ENCODE assay signal across 21 cellular contexts in the genomic region with DNA sequence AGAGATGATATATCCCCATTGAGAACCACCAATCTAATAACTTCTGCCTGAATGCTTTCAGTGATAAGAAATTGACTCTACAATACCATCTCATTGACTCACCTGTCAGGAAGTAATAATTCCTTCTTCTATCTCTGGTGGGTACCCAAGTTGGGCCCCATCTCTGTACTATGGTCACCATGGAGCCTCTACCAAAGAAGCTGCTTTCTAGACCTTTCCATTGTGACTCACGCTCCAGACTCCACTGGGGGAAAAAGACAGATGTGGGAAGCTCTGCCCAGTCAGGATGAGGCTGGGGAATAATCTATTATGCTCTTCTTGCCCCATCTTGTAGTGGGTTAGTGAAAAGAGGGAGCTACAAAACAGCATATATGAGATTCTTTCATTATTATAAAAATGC.
"Had no signal": no experiment of that assay in that cellular context is flagged by ENCODE, and none has a peak within 500 bp of the region (broad histone marks: within the 10 kb centered on the region; RNA-seq: fewer than 3 reads in every experiment).

No MANE protein-coding gene starts in this region.

- DNase-seq: effector memory CD4-positive, alpha-beta T cell; foreskin melanocyte; heart left ventricle; hippocampal formation; kidney glomerular epithelial cell; mammary epithelial cell; mucosa of descending colon; natural killer cell; nucleus accumbens; ovary; sigmoid colon; stimulated activated CD4-positive, alpha-beta T cell treated with anti-CD3 and anti-CD28 coated beads, Interleukin-2, amount 100 ng/mL, for 24 hours; stimulated activated CD4-positive, alpha-beta T cell treated with anti-CD3 and anti-CD28 coated beads, Interleukin-4, amount 100 ng/mL, for 4 hours; stimulated activated naive B cell treated with anti-CD40 and anti-IgM and Interleukin-4, amounts not matched to agents 10 μg/mL and 1 μg/mL and 100 μg/mL, for 72 hours; stimulated activated naive CD8-positive, alpha-beta T cell treated with anti-CD3 and anti-CD28 coated beads, Interleukin-15, amount 100 ng/mL, for 72 hours; testis had no signal

- H3K27ac Mint-ChIP-seq: natural killer cell; neural progenitor cell; stimulated activated naive B cell treated with anti-CD40 and anti-IgM and Interleukin-4, amounts not matched to agents 10 μg/mL and 1 μg/mL and 100 μg/mL, for 72 hours; stimulated activated naive CD8-positive, alpha-beta T cell treated with anti-CD3 and anti-CD28 coated beads, Interleukin-15, amount 100 ng/mL, for 72 hours had no signal

- H3K9me3 Mint-ChIP-seq: natural killer cell; neural progenitor cell; stimulated activated naive CD8-positive, alpha-beta T cell treated with anti-CD3 and anti-CD28 coated beads, Interleukin-15, amount 100 ng/mL, for 72 hours had no signal

- H3K4me3 Mint-ChIP-seq: natural killer cell; neural progenitor cell; stimulated activated naive B cell treated with anti-CD40 and anti-IgM and Interleukin-4, amounts not matched to agents 10 μg/mL and 1 μg/mL and 100 μg/mL, for 72 hours; stimulated activated naive CD8-positive, alpha-beta T cell treated with anti-CD3 and anti-CD28 coated beads, Interleukin-15, amount 100 ng/mL, for 72 hours had no signal

- ATAC-seq: esophagus mucosa; heart left ventricle; mucosa of descending colon; natural killer cell; stimulated activated naive B cell treated with anti-CD40 and anti-IgM and Interleukin-4, amounts not matched to agents 10 μg/mL and 1 μg/mL and 100 μg/mL, for 72 hours; stimulated activated naive CD8-positive, alpha-beta T cell treated with anti-CD3 and anti-CD28 coated beads, Interleukin-15, amount 100 ng/mL, for 72 hours had no signal

- H3K4me3 ChIP-seq: heart left ventricle, mucosa of descending colon, neural progenitor cell, ovary, right atrium auricular region, sigmoid colon, skin epidermis, testis, tibial nerve had no signal

- H3K36me3 Mint-ChIP-seq: natural killer cell; neural progenitor cell; stimulated activated naive B cell treated with anti-CD40 and anti-IgM and Interleukin-4, amounts not matched to agents 10 μg/mL and 1 μg/mL and 100 μg/mL, for 72 hours had no signal

- H3K4me1 Mint-ChIP-seq: natural killer cell; neural progenitor cell; stimulated activated naive B cell treated with anti-CD40 and anti-IgM and Interleukin-4, amounts not matched to agents 10 μg/mL and 1 μg/mL and 100 μg/mL, for 72 hours; stimulated activated naive CD8-positive, alpha-beta T cell treated with anti-CD3 and anti-CD28 coated beads, Interleukin-15, amount 100 ng/mL, for 72 hours had no signal
